Comparison of ENCODE assay signal across 21 cellular contexts in the genomic region with DNA sequence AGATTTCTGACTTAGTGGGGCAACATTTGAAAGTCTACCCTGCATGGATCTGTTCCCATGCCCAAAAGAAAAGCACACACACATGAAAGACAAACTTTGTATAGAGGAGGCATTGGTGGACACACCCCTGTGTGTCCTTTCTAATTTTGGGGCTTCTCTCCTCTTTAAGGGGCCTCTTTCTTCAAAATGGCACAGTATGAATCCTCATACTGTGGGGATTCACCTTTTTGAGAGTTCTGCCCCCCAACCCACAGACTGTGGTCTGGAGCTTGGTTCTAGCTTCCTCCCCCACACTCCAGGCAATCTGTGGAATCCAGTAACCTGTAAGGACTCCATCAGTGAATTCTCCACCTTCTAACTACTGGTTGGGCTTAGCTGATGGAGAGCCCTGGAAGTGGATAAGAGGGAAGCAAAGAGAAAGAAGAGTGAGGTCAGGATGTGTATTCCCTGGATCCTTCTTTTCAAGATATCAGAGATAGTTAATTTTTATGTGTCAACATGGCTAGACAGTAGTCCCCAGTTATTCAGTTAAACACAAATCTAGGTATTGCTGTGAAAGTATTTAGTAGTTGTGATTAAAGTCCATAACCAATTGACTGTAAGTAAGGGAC.
"Had no signal": no experiment of that assay in that cellular context is flagged by ENCODE, and none has a peak within 500 bp of the region (broad histone marks: within the 10 kb centered on the region; RNA-seq: fewer than 3 reads in every experiment).

No MANE protein-coding gene starts in this region.

- H3K27ac ChIP-seq: KMS-11 had no signal

- H3K9me3 ChIP-seq: SK-N-SH had no signal

- FAIRE-seq: HepG2, RCC 7860 had no signal

- ATAC-seq: HepG2 had no signal

- H3K4me2 ChIP-seq: KMS-11, SK-N-SH had no signal

- H3K9me2 ChIP-seq: SK-N-SH had no signal

- DNase-seq: IMR-90, Kasumi-1, MM.1S, NCI-H1092 treated with DMSO at 0.1 percent for 48 hours, NCI-H1436, NCI-H187, NCI-H2029, NCI-H2081 treated with DMSO at 0.1 percent for 48 hours, NCI-H2171, NCI-H226, NCI-H446, NCI-H510A, NCI-H524 treated with DMSO at 0.1 percent for 48 hours, NCI-H69, NCI-H774, Right ventricle myocardium superior, RPMI8226, SK-N-SH had no signal

- H3K9ac ChIP-seq: KMS-11, SK-N-SH had no signal
